Comparison of ENCODE assay signal across 2 cellular contexts in the genomic region with DNA sequence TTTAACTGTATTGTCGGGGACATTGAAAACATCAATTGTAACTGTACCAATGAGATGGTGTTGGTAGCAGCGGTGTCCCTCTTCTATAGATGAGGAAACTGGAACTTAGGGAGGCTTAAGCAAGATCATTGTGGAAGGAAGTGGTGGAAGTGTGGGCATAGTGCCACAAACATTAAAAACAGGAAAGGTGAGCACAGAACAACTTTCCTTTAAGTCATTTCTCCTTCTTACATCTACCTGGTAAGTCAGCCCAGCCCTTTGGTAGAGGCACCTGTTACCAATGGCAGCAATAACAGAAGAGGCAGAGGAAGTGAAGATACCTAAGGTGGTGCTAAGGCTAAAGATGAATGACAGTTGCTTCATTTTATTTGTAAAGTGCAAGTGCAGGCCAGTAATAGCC.
A peak's percentile ranks its signal among the peaks of the same experiment; 100 is the strongest.
TF ChIP-seq lines count a peak whose summit lies in the region.

No MANE protein-coding gene starts in this region.

TF ChIP-seq in GM12891, 5 proteins besides CTCF, POLR2A, EP300 and RAD21:
- TF ChIP-seq SPI1 (IDR thresholded peaks at IDR 0.05; ENCODE audit: low read depth, low read length) (peak; percentile 40), PAX5 (IDR thresholded peaks at IDR 0.05; ENCODE audit: insufficient read depth, low read length, severe bottlenecking) (no peak)
TF ChIP-seq in GM12891: peak in this region for 1.

TF ChIP-seq in K562, 482 proteins besides CTCF, POLR2A, EP300 and RAD21:
- TF ChIP-seq, protein P1, sequence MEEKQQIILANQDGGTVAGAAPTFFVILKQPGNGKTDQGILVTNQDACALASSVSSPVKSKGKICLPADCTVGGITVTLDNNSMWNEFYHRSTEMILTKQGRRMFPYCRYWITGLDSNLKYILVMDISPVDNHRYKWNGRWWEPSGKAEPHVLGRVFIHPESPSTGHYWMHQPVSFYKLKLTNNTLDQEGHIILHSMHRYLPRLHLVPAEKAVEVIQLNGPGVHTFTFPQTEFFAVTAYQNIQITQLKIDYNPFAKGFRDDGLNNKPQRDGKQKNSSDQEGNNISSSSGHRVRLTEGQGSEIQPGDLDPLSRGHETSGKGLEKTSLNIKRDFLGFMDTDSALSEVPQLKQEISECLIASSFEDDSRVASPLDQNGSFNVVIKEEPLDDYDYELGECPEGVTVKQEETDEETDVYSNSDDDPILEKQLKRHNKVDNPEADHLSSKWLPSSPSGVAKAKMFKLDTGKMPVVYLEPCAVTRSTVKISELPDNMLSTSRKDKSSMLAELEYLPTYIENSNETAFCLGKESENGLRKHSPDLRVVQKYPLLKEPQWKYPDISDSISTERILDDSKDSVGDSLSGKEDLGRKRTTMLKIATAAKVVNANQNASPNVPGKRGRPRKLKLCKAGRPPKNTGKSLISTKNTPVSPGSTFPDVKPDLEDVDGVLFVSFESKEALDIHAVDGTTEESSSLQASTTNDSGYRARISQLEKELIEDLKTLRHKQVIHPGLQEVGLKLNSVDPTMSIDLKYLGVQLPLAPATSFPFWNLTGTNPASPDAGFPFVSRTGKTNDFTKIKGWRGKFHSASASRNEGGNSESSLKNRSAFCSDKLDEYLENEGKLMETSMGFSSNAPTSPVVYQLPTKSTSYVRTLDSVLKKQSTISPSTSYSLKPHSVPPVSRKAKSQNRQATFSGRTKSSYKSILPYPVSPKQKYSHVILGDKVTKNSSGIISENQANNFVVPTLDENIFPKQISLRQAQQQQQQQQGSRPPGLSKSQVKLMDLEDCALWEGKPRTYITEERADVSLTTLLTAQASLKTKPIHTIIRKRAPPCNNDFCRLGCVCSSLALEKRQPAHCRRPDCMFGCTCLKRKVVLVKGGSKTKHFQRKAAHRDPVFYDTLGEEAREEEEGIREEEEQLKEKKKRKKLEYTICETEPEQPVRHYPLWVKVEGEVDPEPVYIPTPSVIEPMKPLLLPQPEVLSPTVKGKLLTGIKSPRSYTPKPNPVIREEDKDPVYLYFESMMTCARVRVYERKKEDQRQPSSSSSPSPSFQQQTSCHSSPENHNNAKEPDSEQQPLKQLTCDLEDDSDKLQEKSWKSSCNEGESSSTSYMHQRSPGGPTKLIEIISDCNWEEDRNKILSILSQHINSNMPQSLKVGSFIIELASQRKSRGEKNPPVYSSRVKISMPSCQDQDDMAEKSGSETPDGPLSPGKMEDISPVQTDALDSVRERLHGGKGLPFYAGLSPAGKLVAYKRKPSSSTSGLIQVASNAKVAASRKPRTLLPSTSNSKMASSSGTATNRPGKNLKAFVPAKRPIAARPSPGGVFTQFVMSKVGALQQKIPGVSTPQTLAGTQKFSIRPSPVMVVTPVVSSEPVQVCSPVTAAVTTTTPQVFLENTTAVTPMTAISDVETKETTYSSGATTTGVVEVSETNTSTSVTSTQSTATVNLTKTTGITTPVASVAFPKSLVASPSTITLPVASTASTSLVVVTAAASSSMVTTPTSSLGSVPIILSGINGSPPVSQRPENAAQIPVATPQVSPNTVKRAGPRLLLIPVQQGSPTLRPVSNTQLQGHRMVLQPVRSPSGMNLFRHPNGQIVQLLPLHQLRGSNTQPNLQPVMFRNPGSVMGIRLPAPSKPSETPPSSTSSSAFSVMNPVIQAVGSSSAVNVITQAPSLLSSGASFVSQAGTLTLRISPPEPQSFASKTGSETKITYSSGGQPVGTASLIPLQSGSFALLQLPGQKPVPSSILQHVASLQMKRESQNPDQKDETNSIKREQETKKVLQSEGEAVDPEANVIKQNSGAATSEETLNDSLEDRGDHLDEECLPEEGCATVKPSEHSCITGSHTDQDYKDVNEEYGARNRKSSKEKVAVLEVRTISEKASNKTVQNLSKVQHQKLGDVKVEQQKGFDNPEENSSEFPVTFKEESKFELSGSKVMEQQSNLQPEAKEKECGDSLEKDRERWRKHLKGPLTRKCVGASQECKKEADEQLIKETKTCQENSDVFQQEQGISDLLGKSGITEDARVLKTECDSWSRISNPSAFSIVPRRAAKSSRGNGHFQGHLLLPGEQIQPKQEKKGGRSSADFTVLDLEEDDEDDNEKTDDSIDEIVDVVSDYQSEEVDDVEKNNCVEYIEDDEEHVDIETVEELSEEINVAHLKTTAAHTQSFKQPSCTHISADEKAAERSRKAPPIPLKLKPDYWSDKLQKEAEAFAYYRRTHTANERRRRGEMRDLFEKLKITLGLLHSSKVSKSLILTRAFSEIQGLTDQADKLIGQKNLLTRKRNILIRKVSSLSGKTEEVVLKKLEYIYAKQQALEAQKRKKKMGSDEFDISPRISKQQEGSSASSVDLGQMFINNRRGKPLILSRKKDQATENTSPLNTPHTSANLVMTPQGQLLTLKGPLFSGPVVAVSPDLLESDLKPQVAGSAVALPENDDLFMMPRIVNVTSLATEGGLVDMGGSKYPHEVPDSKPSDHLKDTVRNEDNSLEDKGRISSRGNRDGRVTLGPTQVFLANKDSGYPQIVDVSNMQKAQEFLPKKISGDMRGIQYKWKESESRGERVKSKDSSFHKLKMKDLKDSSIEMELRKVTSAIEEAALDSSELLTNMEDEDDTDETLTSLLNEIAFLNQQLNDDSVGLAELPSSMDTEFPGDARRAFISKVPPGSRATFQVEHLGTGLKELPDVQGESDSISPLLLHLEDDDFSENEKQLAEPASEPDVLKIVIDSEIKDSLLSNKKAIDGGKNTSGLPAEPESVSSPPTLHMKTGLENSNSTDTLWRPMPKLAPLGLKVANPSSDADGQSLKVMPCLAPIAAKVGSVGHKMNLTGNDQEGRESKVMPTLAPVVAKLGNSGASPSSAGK (IDR thresholded peaks at IDR 0.05) = no peak
- TF ChIP-seq, protein P2, sequence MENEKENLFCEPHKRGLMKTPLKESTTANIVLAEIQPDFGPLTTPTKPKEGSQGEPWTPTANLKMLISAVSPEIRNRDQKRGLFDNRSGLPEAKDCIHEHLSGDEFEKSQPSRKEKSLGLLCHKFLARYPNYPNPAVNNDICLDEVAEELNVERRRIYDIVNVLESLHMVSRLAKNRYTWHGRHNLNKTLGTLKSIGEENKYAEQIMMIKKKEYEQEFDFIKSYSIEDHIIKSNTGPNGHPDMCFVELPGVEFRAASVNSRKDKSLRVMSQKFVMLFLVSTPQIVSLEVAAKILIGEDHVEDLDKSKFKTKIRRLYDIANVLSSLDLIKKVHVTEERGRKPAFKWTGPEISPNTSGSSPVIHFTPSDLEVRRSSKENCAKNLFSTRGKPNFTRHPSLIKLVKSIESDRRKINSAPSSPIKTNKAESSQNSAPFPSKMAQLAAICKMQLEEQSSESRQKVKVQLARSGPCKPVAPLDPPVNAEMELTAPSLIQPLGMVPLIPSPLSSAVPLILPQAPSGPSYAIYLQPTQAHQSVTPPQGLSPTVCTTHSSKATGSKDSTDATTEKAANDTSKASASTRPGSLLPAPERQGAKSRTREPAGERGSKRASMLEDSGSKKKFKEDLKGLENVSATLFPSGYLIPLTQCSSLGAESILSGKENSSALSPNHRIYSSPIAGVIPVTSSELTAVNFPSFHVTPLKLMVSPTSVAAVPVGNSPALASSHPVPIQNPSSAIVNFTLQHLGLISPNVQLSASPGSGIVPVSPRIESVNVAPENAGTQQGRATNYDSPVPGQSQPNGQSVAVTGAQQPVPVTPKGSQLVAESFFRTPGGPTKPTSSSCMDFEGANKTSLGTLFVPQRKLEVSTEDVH (IDR thresholded peaks at IDR 0.05; ENCODE audit: low read depth, partially characterized antibody) = no peak
- TF ChIP-seq MEIS2 (IDR thresholded peaks at IDR 0.05; ENCODE audit: partially characterized antibody) = no peak
- TF ChIP-seq ILF3 (IDR thresholded peaks at IDR 0.05; ENCODE audit: borderline replicate concordance) = no peak
- no peak for TF ChIP-seq ZNF584 (CRISPR knock-in tag; IDR thresholded peaks at IDR 0.05; ENCODE audit: low read depth)
- TF ChIP-seq TEAD2 (tag; IDR thresholded peaks at IDR 0.05) = no peak
- no peak for TF ChIP-seq NUFIP1 (IDR thresholded peaks at IDR 0.05; ENCODE audit: partially characterized antibody)
- TF ChIP-seq, protein P3, sequence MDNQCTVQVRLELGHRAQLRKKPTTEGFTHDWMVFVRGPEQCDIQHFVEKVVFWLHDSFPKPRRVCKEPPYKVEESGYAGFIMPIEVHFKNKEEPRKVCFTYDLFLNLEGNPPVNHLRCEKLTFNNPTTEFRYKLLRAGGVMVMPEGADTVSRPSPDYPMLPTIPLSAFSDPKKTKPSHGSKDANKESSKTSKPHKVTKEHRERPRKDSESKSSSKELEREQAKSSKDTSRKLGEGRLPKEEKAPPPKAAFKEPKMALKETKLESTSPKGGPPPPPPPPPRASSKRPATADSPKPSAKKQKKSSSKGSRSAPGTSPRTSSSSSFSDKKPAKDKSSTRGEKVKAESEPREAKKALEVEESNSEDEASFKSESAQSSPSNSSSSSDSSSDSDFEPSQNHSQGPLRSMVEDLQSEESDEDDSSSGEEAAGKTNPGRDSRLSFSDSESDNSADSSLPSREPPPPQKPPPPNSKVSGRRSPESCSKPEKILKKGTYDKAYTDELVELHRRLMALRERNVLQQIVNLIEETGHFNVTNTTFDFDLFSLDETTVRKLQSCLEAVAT (IDR thresholded peaks at IDR 0.05) = no peak
- TF ChIP-seq FOXK2 (conservative IDR thresholded peaks at IDR 0.05 in 1 of 2, IDR thresholded peaks at IDR 0.05 in 1 of 2; ENCODE audit: low read depth in 2 of 2) = no peak
- TF ChIP-seq SMARCA5 (IDR thresholded peaks at IDR 0.05) = no peak
- TF ChIP-seq, protein P4, sequence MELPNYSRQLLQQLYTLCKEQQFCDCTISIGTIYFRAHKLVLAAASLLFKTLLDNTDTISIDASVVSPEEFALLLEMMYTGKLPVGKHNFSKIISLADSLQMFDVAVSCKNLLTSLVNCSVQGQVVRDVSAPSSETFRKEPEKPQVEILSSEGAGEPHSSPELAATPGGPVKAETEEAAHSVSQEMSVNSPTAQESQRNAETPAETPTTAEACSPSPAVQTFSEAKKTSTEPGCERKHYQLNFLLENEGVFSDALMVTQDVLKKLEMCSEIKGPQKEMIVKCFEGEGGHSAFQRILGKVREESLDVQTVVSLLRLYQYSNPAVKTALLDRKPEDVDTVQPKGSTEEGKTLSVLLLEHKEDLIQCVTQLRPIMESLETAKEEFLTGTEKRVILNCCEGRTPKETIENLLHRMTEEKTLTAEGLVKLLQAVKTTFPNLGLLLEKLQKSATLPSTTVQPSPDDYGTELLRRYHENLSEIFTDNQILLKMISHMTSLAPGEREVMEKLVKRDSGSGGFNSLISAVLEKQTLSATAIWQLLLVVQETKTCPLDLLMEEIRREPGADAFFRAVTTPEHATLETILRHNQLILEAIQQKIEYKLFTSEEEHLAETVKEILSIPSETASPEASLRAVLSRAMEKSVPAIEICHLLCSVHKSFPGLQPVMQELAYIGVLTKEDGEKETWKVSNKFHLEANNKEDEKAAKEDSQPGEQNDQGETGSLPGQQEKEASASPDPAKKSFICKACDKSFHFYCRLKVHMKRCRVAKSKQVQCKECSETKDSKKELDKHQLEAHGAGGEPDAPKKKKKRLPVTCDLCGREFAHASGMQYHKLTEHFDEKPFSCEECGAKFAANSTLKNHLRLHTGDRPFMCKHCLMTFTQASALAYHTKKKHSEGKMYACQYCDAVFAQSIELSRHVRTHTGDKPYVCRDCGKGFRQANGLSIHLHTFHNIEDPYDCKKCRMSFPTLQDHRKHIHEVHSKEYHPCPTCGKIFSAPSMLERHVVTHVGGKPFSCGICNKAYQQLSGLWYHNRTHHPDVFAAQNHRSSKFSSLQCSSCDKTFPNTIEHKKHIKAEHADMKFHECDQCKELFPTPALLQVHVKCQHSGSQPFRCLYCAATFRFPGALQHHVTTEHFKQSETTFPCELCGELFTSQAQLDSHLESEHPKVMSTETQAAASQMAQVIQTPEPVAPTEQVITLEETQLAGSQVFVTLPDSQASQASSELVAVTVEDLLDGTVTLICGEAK (IDR thresholded peaks at IDR 0.05) = no peak
- TF ChIP-seq, protein P4 (CRISPR knock-in tag; IDR thresholded peaks at IDR 0.05) = no peak
- no peak for TF ChIP-seq CCAR2 (IDR thresholded peaks at IDR 0.05; ENCODE audit: low read depth, low read length)
- TF ChIP-seq, protein P5, sequence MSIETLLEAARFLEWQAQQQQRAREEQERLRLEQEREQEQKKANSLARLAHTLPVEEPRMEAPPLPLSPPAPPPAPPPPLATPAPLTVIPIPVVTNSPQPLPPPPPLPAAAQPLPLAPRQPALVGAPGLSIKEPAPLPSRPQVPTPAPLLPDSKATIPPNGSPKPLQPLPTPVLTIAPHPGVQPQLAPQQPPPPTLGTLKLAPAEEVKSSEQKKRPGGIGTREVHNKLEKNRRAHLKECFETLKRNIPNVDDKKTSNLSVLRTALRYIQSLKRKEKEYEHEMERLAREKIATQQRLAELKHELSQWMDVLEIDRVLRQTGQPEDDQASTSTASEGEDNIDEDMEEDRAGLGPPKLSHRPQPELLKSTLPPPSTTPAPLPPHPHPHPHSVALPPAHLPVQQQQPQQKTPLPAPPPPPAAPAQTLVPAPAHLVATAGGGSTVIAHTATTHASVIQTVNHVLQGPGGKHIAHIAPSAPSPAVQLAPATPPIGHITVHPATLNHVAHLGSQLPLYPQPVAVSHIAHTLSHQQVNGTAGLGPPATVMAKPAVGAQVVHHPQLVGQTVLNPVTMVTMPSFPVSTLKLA (conservative IDR thresholded peaks at IDR 0.05) = no peak
- TF ChIP-seq TCF7L2 (IDR thresholded peaks at IDR 0.05; ENCODE audit: low read depth, low read length) = no peak
- no peak for TF ChIP-seq TBP (optimal IDR thresholded peaks at IDR 0.05; ENCODE audit: low read depth, low read length)
